In genomic region chr6:10613077-10613476, GRCh38 we compare ENCODE assay signal across 25 cellular contexts.
DNase-seq lines count a peak whose midpoint lies in the region; ATAC-seq, FAIRE-seq and TF ChIP-seq lines count a peak whose summit lies in the region.
"Had no signal": no experiment of that assay in that cellular context is flagged by ENCODE, and none has a peak within 500 bp of the region (broad histone marks: within the 10 kb centered on the region; RNA-seq: fewer than 3 reads in every experiment).

No MANE protein-coding gene starts in this region.

- H3K36me3 Mint-ChIP-seq in activated naive CD4-positive, alpha-beta T cell treated with anti-CD3 and anti-CD28 coated beads for 36 hours (ENCODE audit: low read depth): no peaks in the 10 kb centered on the region

- no peak overlapping the region; the same call in 2 of the 3 replicates for H3K4me2 ChIP-seq in A549
- H3K4me2 ChIP-seq in IMR-90 (ENCODE audit: low read depth, low read length): peak overlapping the region; percentile 52; the same call in 1 of the 2 replicates
- no peak overlapping the region for H3K4me2 ChIP-seq in osteoblast (ENCODE audit: insufficient read depth, low read length)

- H3K18ac ChIP-seq in IMR-90 (ENCODE audit: low read depth, low read length): peak overlapping the region; percentile 45; the same call in 1 of the 2 replicates

- H2AK9ac ChIP-seq in IMR-90 (replicated peaks; ENCODE audit: low read depth, low read length, poor library complexity): no peak overlapping the region

- H3K9me3 Mint-ChIP-seq in activated naive CD4-positive, alpha-beta T cell treated with anti-CD3 and anti-CD28 coated beads for 36 hours: peaks cover 3% of the 10 kb centered on the region

- H3K27me3 Mint-ChIP-seq in activated naive CD4-positive, alpha-beta T cell treated with anti-CD3 and anti-CD28 coated beads for 36 hours (ENCODE audit: low read depth): no peaks in the 10 kb centered on the region
- H3K27me3 Mint-ChIP-seq: stimulated activated naive B cell treated with anti-CD40 and anti-IgM and Interleukin-4, amounts not matched to agents 10 μg/mL and 1 μg/mL and 100 μg/mL, for 72 hours; T-helper 17 cell had no signal

- H3K9me3 ChIP-seq in A549: no peaks in the 10 kb centered on the region
- H3K9me3 ChIP-seq in IMR-90 (ENCODE audit: control insufficient read depth, insufficient read depth, low read length): peaks cover 2% of the 10 kb centered on the region; the same call in 1 of the 2 replicates
- H3K9me3 ChIP-seq in osteoblast (ENCODE audit: low read depth, low read length): no peaks in the 10 kb centered on the region
- H3K9me3 ChIP-seq: SJCRH30 had no signal

- dilution Hi-C loops in IMR-90 (cut with HindIII; ENCODE audit: low sequenced_read_pairs, unreplicated experiment): no loop called here

- DNase-seq in A549 (ENCODE audit: low read depth in 1 of 2, low spot score in 1 of 2) (peak in 1 of 2 experiments; percentile 9), IMR-90 (peak; percentile 65), fibroblast of peridontal ligament (ENCODE audit: extremely low read depth) (peak; percentile 0), osteoblast (ENCODE audit: insufficient read length, low spot score, missing footprints) (peak; percentile 86), HT-29 (ENCODE audit: low spot score) (no peak), dorsolateral prefrontal cortex (no peak), Kasumi-1 (lab: John Stamatoyannopoulos, UW) (no peak)
- no peak for DNase-seq in activated naive CD4-positive, alpha-beta T cell treated with anti-CD3 and anti-CD28 coated beads for 36 hours
- DNase-seq: activated CD8-positive, alpha-beta memory T cell treated with anti-CD3 and anti-CD28 coated beads for 24 hours; CD8-positive, alpha-beta memory T cell; central memory CD4-positive, alpha-beta T cell; DND-41; effector CD4-positive, alpha-beta T cell; hippocampal formation; kidney; NCI-H1092 treated with DMSO at 0.1 percent for 48 hours; NCI-H526 treated with DMSO at 0.1 percent for 48 hours; stimulated activated naive B cell treated with anti-CD40 and anti-IgM and Interleukin-4, amounts not matched to agents 10 μg/mL and 1 μg/mL and 100 μg/mL, for 72 hours; T-helper 17 cell; trophoblast cell had no signal

- H3K27ac Mint-ChIP-seq in activated naive CD4-positive, alpha-beta T cell treated with anti-CD3 and anti-CD28 coated beads for 36 hours: no peak overlapping the region
- H3K27ac Mint-ChIP-seq: activated T-helper 1 cell treated with anti-CD3 and anti-CD28 coated beads, Interleukin-12 subunit alpha, Interleukin-12 subunit beta, Interleukin-2, Interleukin-4 antibody, amounts not matched to agents 30 ng/mL and 10 ng/mL and 1 ng/mL, durations not matched to agents 14 hours and 24 hours and 36 hours; CD8-positive, alpha-beta memory T cell; stimulated activated naive B cell treated with anti-CD40 and anti-IgM and Interleukin-4, amounts not matched to agents 10 μg/mL and 1 μg/mL and 100 μg/mL, for 72 hours; T-helper 17 cell had no signal

- ATAC-seq in A549 (peak in 1 of 2 experiments; percentile 42; a peak in 2 of 6 replicates), IMR-90 (ENCODE audit: low read depth) (peak; percentile 71)
- ATAC-seq: activated CD4-positive, CD25-positive, alpha-beta regulatory T cell treated with anti-CD3 and anti-CD28 coated beads, Interleukin-2, amount 50 U/mL, for 24 hours; K562; stimulated activated naive B cell treated with anti-CD40 and anti-IgM and Interleukin-4, amounts not matched to agents 10 μg/mL and 1 μg/mL and 100 μg/mL, for 72 hours; T-helper 17 cell had no signal

- no peak overlapping the region for H3K23ac ChIP-seq in IMR-90 (ENCODE audit: low read depth, low read length)

- H3K27ac ChIP-seq in A549 (no peak overlapping the region), IMR-90 (ENCODE audit: insufficient read depth, low read length) (peak overlapping the region; percentile 63; the same call in 1 of the 2 replicates), osteoblast (ENCODE audit: low read depth, low read length) (no peak overlapping the region), dorsolateral prefrontal cortex (no peak overlapping the region)
- H3K27ac ChIP-seq: SJCRH30 had no signal

- TF ChIP-seq POLR2A in A549 (IDR thresholded peaks at IDR 0.05; ENCODE audit: low read length) (no peak), IMR-90 (IDR thresholded peaks at IDR 0.05; ENCODE audit: low read depth, low read length) (no peak)

- no peak overlapping the region for H2BK120ac ChIP-seq in IMR-90 (ENCODE audit: low read depth, low read length)

- H2BK5ac ChIP-seq in IMR-90 (ENCODE audit: low read depth, low read length, poor library complexity, severe bottlenecking): no peak overlapping the region

- in situ Hi-C loops in IMR-90 (cut with MboI; ENCODE audit: low sequenced_read_pairs): no loop called here

- H2BK20ac ChIP-seq in IMR-90 (ENCODE audit: low read depth, low read length): no peak overlapping the region

- no peak overlapping the region for H4K91ac ChIP-seq in IMR-90 (ENCODE audit: insufficient read depth, low read depth, low read length)

- H3K14ac ChIP-seq in IMR-90 (replicated peaks; ENCODE audit: low read depth, low read length): no peak overlapping the region

- no peak for FAIRE-seq in A549 (lab: Jason Lieb, UNC)
- FAIRE-seq: H1, kidney had no signal

- no peak overlapping the region for H4K8ac ChIP-seq in IMR-90 (ENCODE audit: low read depth in 2 of 2, low read length in 2 of 2)

- BruUV-seq in IMR-90 (replicated peaks; lab: Mats Ljungman, UMichigan): no TSS peak

- H3K4me1 Mint-ChIP-seq in activated naive CD4-positive, alpha-beta T cell treated with anti-CD3 and anti-CD28 coated beads for 36 hours (ENCODE audit: low read depth): no peaks in the 10 kb centered on the region

- H4K20me1 ChIP-seq in IMR-90 (ENCODE audit: insufficient read depth, low read length): no peaks in the 10 kb centered on the region
- H4K20me1 ChIP-seq in osteoblast (ENCODE audit: insufficient read depth, low read length): no peaks in the 10 kb centered on the region

- H3K9me1 ChIP-seq in IMR-90 (ENCODE audit: insufficient read depth, low read length): 0 out of 2 replicates have a peak, but pooled peaks cover 3% of the 10 kb centered on the region

- TF ChIP-seq EP300 in A549 (IDR thresholded peaks at IDR 0.05): no peak

- no peak for TF ChIP-seq RAD21 in A549 (conservative IDR thresholded peaks at IDR 0.05 in 1 of 2, IDR thresholded peaks at IDR 0.05 in 1 of 2)
- TF ChIP-seq RAD21 in IMR-90 (IDR thresholded peaks at IDR 0.05; ENCODE audit: low read length): no peak

- no peak overlapping the region for H2AK5ac ChIP-seq in IMR-90 (ENCODE audit: low read depth, low read length)

- no peak overlapping the region for H3K4me3 Mint-ChIP-seq in activated naive CD4-positive, alpha-beta T cell treated with anti-CD3 and anti-CD28 coated beads for 36 hours
- H3K4me3 Mint-ChIP-seq: activated T-helper 1 cell treated with anti-CD3 and anti-CD28 coated beads, Interleukin-12 subunit alpha, Interleukin-12 subunit beta, Interleukin-2, Interleukin-4 antibody, amounts not matched to agents 30 ng/mL and 10 ng/mL and 1 ng/mL, durations not matched to agents 14 hours and 24 hours and 36 hours; CD8-positive, alpha-beta memory T cell; stimulated activated naive B cell treated with anti-CD40 and anti-IgM and Interleukin-4, amounts not matched to agents 10 μg/mL and 1 μg/mL and 100 μg/mL, for 72 hours; T-helper 17 cell had no signal

- TF ChIP-seq CTCF in A549 (IDR thresholded peaks at IDR 0.05): no peak
- no peak for TF ChIP-seq CTCF in IMR-90 (conservative IDR thresholded peaks at IDR 0.05; ENCODE audit: low read depth, low read length)
- no peak for TF ChIP-seq CTCF in osteoblast (IDR thresholded peaks at IDR 0.05; ENCODE audit: extremely low read depth, low read depth, low read length)
- no peak for TF ChIP-seq CTCF in dorsolateral prefrontal cortex (IDR thresholded peaks at IDR 0.05 in 54 of 56, conservative IDR thresholded peaks at IDR 0.05 in 2 of 56; ENCODE audit: low read depth in 1 of 56, partially characterized antibody in 56 of 56)

- H3K79me2 ChIP-seq in osteoblast (ENCODE audit: insufficient read depth, low read length): no peaks in the 10 kb centered on the region

- no peak overlapping the region for H3K56ac ChIP-seq in IMR-90 (ENCODE audit: extremely low read depth, insufficient read depth, low read length)

- no peak overlapping the region for H3K9ac ChIP-seq in IMR-90 (ENCODE audit: low read depth, low read length)

- H3K36me3 ChIP-seq in IMR-90 (ENCODE audit: control insufficient read depth, insufficient read depth, low read length): no peaks in the 10 kb centered on the region
- no peaks in the 10 kb centered on the region for H3K36me3 ChIP-seq in osteoblast (ENCODE audit: insufficient read depth, low read length)
- H3K36me3 ChIP-seq: SJCRH30 had no signal

- no peaks in the 10 kb centered on the region for H3K79me1 ChIP-seq in IMR-90 (ENCODE audit: low read depth in 1 of 2, low read length in 2 of 2)

- no peak overlapping the region for H4K5ac ChIP-seq in IMR-90 (ENCODE audit: low read depth, low read length)

- no peaks in the 10 kb centered on the region for H3K27me3 ChIP-seq in IMR-90 (ENCODE audit: control insufficient read depth, insufficient read depth, low read length)
- peaks cover 3% of the 10 kb centered on the region for H3K27me3 ChIP-seq in osteoblast (ENCODE audit: insufficient read depth, low read length)
- no peaks in the 10 kb centered on the region for H3K27me3 ChIP-seq in dorsolateral prefrontal cortex
- H3K27me3 ChIP-seq: SJCRH30 had no signal

- 16% methylated on average over 3 of the region's 3 CpGs for WGBS in A549 (ENCODE audit: missing lambda C conversion rate)
- no CpG with 5 or more reads among the region's 3 CpGs for WGBS in IMR-90 (ENCODE audit: extremely low coverage in 2 of 2, insufficient read length in 1 of 2), 2 experiments

- H3K4ac ChIP-seq in IMR-90 (ENCODE audit: low read depth, low read length): no peak overlapping the region

- H2AFZ ChIP-seq in IMR-90 (replicated peaks; ENCODE audit: low read length, poor library complexity) (no peak overlapping the region), osteoblast (ENCODE audit: low read length) (no peak overlapping the region)

- H3K4me1 ChIP-seq in A549: peaks cover 11% of the 10 kb centered on the region; the same call in 1 of the 3 replicates
- H3K4me1 ChIP-seq in IMR-90 (ENCODE audit: control insufficient read depth, insufficient read depth, low read length): peaks cover 11% of the 10 kb centered on the region
- H3K4me1 ChIP-seq in osteoblast (ENCODE audit: insufficient read depth, low read length): peaks cover 4% of the 10 kb centered on the region
- H3K4me1 ChIP-seq: SJCRH30 had no signal

- CTCF ChIA-PET in A549 (lab: Yijun Ruan, JAX) (interaction anchor here (0.8 kb wide), 1 partner anchor 19 kb away, joined by 3 read pairs; no protein-coding TSS in a partner anchor), IMR-90 (lab: Yijun Ruan, JAX) (interaction anchor here (0.7 to 1.2 kb wide), 2 partner anchors 10 to 66 kb away, joined by 3 to 4 read pairs; no protein-coding TSS in a partner anchor)
- CTCF ChIA-PET in activated naive CD4-positive, alpha-beta T cell treated with anti-CD3 and anti-CD28 coated beads for 36 hours (lab: Charles Lee): no interaction called here

- intact Hi-C loops in IMR-90 (cut with micrococcal nuclease): loop anchor here (2.0 kb wide), 1 partner anchor 82 kb away; the partner anchor contains the start of genes C6orf52 and PAK1IP1
- intact Hi-C loops in dorsolateral prefrontal cortex (cut with DNase I): no loop called here
- intact Hi-C loops in activated naive CD4-positive, alpha-beta T cell treated with anti-CD3 and anti-CD28 coated beads for 36 hours (cut with micrococcal nuclease): no loop called here

- H3K4me3 ChIP-seq in A549 (no peak overlapping the region), IMR-90 (ENCODE audit: insufficient read depth, low read depth, low read length) (no peak overlapping the region), osteoblast (ENCODE audit: insufficient read depth, low read length) (no peak overlapping the region), dorsolateral prefrontal cortex (no peak overlapping the region)
- H3K4me3 ChIP-seq: K562, SJCRH30 had no signal

- no peak overlapping the region for H2BK15ac ChIP-seq in IMR-90 (ENCODE audit: low read depth, low read length)

- POLR2A ChIA-PET in A549 (lab: Yijun Ruan, JAX) (no interaction called here), IMR-90 (lab: Charles Lee; ENCODE audit: unreplicated experiment) (no interaction called here)

Comparison
In these comparisons a context has a peak if more than half of its experiments do, and no peak if none do; other contexts are left out.
1. DNase-seq: peak in IMR-90 (single experiment), fibroblast of peridontal ligament (single experiment) and osteoblast (single experiment); none in HT-29 (single experiment), dorsolateral prefrontal cortex (0 of 10), Kasumi-1 (0 of 2) and activated naive CD4-positive, alpha-beta T cell treated with anti-CD3 and anti-CD28 coated beads for 36 hours (single experiment).